In the genomic region with DNA sequence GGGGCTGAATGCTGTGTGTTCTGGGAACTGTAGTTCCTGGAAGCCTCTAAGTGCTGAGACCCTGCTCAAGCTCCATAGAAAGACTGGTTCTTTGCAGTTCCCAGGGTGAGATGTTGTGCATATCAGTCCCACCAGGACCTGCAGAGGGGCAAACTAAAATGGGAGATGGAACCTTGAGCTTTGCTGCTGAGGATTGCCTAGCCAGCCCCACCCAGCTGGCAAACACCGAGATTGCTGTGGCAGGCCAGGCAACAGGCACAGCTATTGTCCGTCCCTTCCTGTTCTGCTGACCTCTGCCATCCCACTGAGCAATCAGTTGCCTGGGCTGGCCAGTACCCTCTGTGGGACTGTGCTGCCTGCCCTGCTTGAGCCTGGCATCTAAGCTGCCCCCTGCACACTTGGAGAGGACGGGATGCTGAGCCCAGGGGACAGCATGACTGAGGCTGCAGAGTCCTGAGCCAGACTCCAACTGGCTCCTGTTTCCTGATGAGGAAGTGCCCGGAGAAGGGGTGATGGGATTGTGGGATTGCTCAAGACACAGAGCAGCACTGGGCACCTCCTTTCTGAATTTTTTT, we compare ENCODE assay signal across 10 cellular contexts. TPM values are rescaled to one million over a fixed set of nuclear protein-coding genes. Genes with fewer than 3 reads are reported as not detected.
DNase-seq lines count a peak whose midpoint lies in the region; ATAC-seq, FAIRE-seq and TF ChIP-seq lines count a peak whose summit lies in the region.
"Had no signal": no experiment of that assay in that cellular context is flagged by ENCODE, and none has a peak within 500 bp of the region (broad histone marks: within the 10 kb centered on the region; RNA-seq: fewer than 3 reads in every experiment).

No MANE protein-coding gene starts in this region.

- no peak for ATAC-seq in activated T-helper 17 cell treated with anti-CD3 and anti-CD28 coated beads, Interleukin-2, amount 50 U/mL, for 72 hours (replicated peaks)
- ATAC-seq in HepG2 = peak; percentile 64
- no peak for ATAC-seq in GM19023 (IDR thresholded peaks at IDR 0.05; ENCODE audit: unreplicated experiment)
- no peak for ATAC-seq in HG02938 (IDR thresholded peaks at IDR 0.05; ENCODE audit: unreplicated experiment)
- ATAC-seq: activated T-cell treated with anti-CD3 and anti-CD28 coated beads, Interleukin-2, amount 50 U/mL, for 72 hours had no signal

- WGBS in HepG2 (ENCODE audit: low lambda C conversion rate) = 8% methylated on average over 1 of the region's 4 CpGs

- H3K27ac ChIP-seq in HepG2 (ENCODE audit: extremely low read length, insufficient read depth, low read length) (peak overlapping the region; percentile 45), substantia nigra (ENCODE audit: low read depth, low read length, poor library complexity, severe bottlenecking) (peak overlapping the region; percentile 98)

- peaks cover 7% of the 10 kb centered on the region for H3K36me3 Mint-ChIP-seq in activated CD4-positive, alpha-beta T cell treated with anti-CD3 and anti-CD28 coated beads, Interleukin-2, amount 10 ng/mL, durations not matched to agents 24 days and 14 days (ENCODE audit: low read depth)
- peaks cover 7% of the 10 kb centered on the region for H3K36me3 Mint-ChIP-seq in activated T-helper 17 cell treated with anti-CD3 and anti-CD28 coated beads, Interleukin-2, amount 50 U/mL, for 72 hours (ENCODE audit: low read depth)

- TF ChIP-seq CTCF in HepG2 (CRISPR knock-in tag; IDR thresholded peaks at IDR 0.05) = no peak

- H3K4me3 Mint-ChIP-seq in activated CD4-positive, alpha-beta T cell treated with anti-CD3 and anti-CD28 coated beads, Interleukin-2, amount 10 ng/mL, durations not matched to agents 24 days and 14 days = peak overlapping the region; percentile 83
- peak overlapping the region; percentile 81 for H3K4me3 Mint-ChIP-seq in activated T-helper 17 cell treated with anti-CD3 and anti-CD28 coated beads, Interleukin-2, amount 50 U/mL, for 72 hours

- peak overlapping the region; percentile 32 to 72 (median 49) for H3K4me3 ChIP-seq in HepG2 (replicated peaks in 1 of 3; ENCODE audit: insufficient read depth in 1 of 3, low read depth in 2 of 3, low read length in 3 of 3)

- H3K27me3 ChIP-seq in HepG2 (ENCODE audit: control insufficient read depth in 1 of 2, insufficient read depth in 2 of 2, low read length in 2 of 2) = no peaks in the 10 kb centered on the region

- no peaks in the 10 kb centered on the region for H3K9me3 Mint-ChIP-seq in activated CD4-positive, alpha-beta T cell treated with anti-CD3 and anti-CD28 coated beads, Interleukin-2, amount 10 ng/mL, durations not matched to agents 24 days and 14 days
- no peaks in the 10 kb centered on the region for H3K9me3 Mint-ChIP-seq in activated T-helper 17 cell treated with anti-CD3 and anti-CD28 coated beads, Interleukin-2, amount 50 U/mL, for 72 hours
- H3K9me3 Mint-ChIP-seq: activated T-cell treated with anti-CD3 and anti-CD28 coated beads, Interleukin-2, amount 50 U/mL, for 72 hours had no signal

- POLR2A ChIA-PET in HepG2 (lab: Yijun Ruan, JAX) = interaction anchor here (0.6 to 8.5 kb wide), 6 partner anchors 8 to 709 kb away, joined by 3 to 123 read pairs (median 4); a partner anchor contains a TSS

- H3K4me2 ChIP-seq in HepG2 (ENCODE audit: low read depth, low read length) = peak overlapping the region; percentile 95

- in situ Hi-C loops in HepG2 (cut with HindIII; ENCODE audit: extremely low pct_ligation_motif_present, low pct_unique_long_range_greater_than_20kb) = no loop called here

- TF ChIP-seq POLR2A in HepG2 (IDR thresholded peaks at IDR 0.05; ENCODE audit: insufficient read depth in 1 of 2, low read depth in 2 of 2, low read length in 2 of 2) = peak; percentile 37 to 41; a peak in 1 of 4 replicates
- no peak for TF ChIP-seq POLR2A in H54 (IDR thresholded peaks at IDR 0.05; ENCODE audit: low read depth, low read length)

- no TSS peak for BruUV-seq in HepG2 (replicated peaks; lab: Mats Ljungman, UMichigan)

- peaks cover 13% of the 10 kb centered on the region for H3K79me2 ChIP-seq in HepG2 (ENCODE audit: insufficient read depth, low read length)

- H3K9ac ChIP-seq in HepG2 (ENCODE audit: insufficient read depth, low read depth, low read length) = peak overlapping the region; percentile 58

- no peaks in the 10 kb centered on the region for H3K27me3 Mint-ChIP-seq in activated CD4-positive, alpha-beta T cell treated with anti-CD3 and anti-CD28 coated beads, Interleukin-2, amount 10 ng/mL, durations not matched to agents 24 days and 14 days
- no peaks in the 10 kb centered on the region for H3K27me3 Mint-ChIP-seq in activated T-helper 17 cell treated with anti-CD3 and anti-CD28 coated beads, Interleukin-2, amount 50 U/mL, for 72 hours

- no peaks in the 10 kb centered on the region for H3K36me3 ChIP-seq in HepG2 (replicated peaks in 1 of 2; ENCODE audit: control insufficient read depth in 1 of 2, insufficient read depth in 2 of 2, low read length in 2 of 2)

- TF ChIP-seq EP300 in HepG2 (IDR thresholded peaks at IDR 0.05; ENCODE audit: low read depth in 2 of 2, low read length in 2 of 2) (no peak), HepG2 (CRISPR knock-in tag; IDR thresholded peaks at IDR 0.05; ENCODE audit: borderline replicate concordance) (0 out of 2 replicates have a peak, but pooled peaks have one; percentile 16)

- peak overlapping the region; percentile 38 for H2AFZ ChIP-seq in HepG2 (ENCODE audit: low read length)

- no peaks in the 10 kb centered on the region for H4K20me1 ChIP-seq in HepG2 (ENCODE audit: insufficient read depth, low read length)

- CTCF ChIA-PET in HepG2 (lab: Yijun Ruan, JAX; ENCODE audit: low intra/inter-chr PET ratio, low total read pairs) = no interaction called here

- intact Hi-C loops in activated CD4-positive, alpha-beta T cell treated with anti-CD3 and anti-CD28 coated beads, Interleukin-2, amount 10 ng/mL, durations not matched to agents 24 days and 14 days (cut with micrococcal nuclease) = no loop called here
- intact Hi-C loops in HepG2 (cut with micrococcal nuclease; ENCODE audit: unreplicated experiment) = no loop called here

- FAIRE-seq in HepG2 (lab: Jason Lieb, UNC) (peak; percentile 84), H54 (lab: Jason Lieb, UNC) (no peak)
- FAIRE-seq: islet of Langerhans had no signal

- H3K4me1 ChIP-seq in HepG2 (ENCODE audit: insufficient read depth, low read length) = peaks cover 41% of the 10 kb centered on the region

- no peak overlapping the region for H3K27ac Mint-ChIP-seq in activated CD4-positive, alpha-beta T cell treated with anti-CD3 and anti-CD28 coated beads, Interleukin-2, amount 10 ng/mL, durations not matched to agents 24 days and 14 days
- H3K27ac Mint-ChIP-seq in activated T-helper 17 cell treated with anti-CD3 and anti-CD28 coated beads, Interleukin-2, amount 50 U/mL, for 72 hours = no peak overlapping the region
- H3K27ac Mint-ChIP-seq: activated T-cell treated with anti-CD3 and anti-CD28 coated beads, Interleukin-2, amount 50 U/mL, for 72 hours had no signal

- no peak for DNase-seq in activated CD4-positive, alpha-beta T cell treated with anti-CD3 and anti-CD28 coated beads, Interleukin-2, amount 10 ng/mL, durations not matched to agents 24 days and 14 days
- DNase-seq in activated CD4-positive, alpha-beta T cell treated with anti-CD3 and anti-CD28 coated beads, Interleukin-2, amount 50 U/mL, for 4 hours = no peak
- DNase-seq in HepG2 (ENCODE audit: low spot score) (peak; percentile 74), substantia nigra (lab: John Stamatoyannopoulos, UW) (peak in 46 of 49 donors; percentile 21 to 87 (median 60)), H54 (ENCODE audit: insufficient read length, low spot score) (no peak)
- DNase-seq: activated T-cell treated with anti-CD3 and anti-CD28 coated beads, Interleukin-2, amount 50 U/mL, for 72 hours had no signal

- no peaks in the 10 kb centered on the region for H3K9me3 ChIP-seq in HepG2 (ENCODE audit: low read length)

- H3K4me1 Mint-ChIP-seq in activated CD4-positive, alpha-beta T cell treated with anti-CD3 and anti-CD28 coated beads, Interleukin-2, amount 10 ng/mL, durations not matched to agents 24 days and 14 days = peaks cover 18% of the 10 kb centered on the region
- peaks cover 13% of the 10 kb centered on the region for H3K4me1 Mint-ChIP-seq in activated T-helper 17 cell treated with anti-CD3 and anti-CD28 coated beads, Interleukin-2, amount 50 U/mL, for 72 hours

- TF ChIP-seq RAD21 in HepG2 (CRISPR knock-in tag; IDR thresholded peaks at IDR 0.05) = no peak

RNA-seq across cellular contexts. Expression of a gene that starts 1.5 kb away (rescaled TPM):
- 39.9 and 40.1 TPM in 2 replicates for total RNA-seq in activated CD4-positive, alpha-beta T cell treated with anti-CD3 and anti-CD28 coated beads, Interleukin-2, amount 10 ng/mL, durations not matched to agents 24 days and 14 days
- 10 to 100 TPM; 23.4 to 44.9 TPM for total RNA-seq in activated T-helper 17 cell treated with anti-CD3 and anti-CD28 coated beads, Interleukin-2, amount 50 U/mL, for 72 hours
- total RNA-seq in HepG2 (2016; rRNA removed; fragmentation: Illumina TruSeq; extraction: Trizol) = 44.3 and 48.1 TPM in 2 replicates
- total RNA-seq in HepG2 (2016; cell fraction: cytosol; rRNA removed; fragmentation: Illumina TruSeq; extraction: Trizol; ENCODE audit: low read depth) = 24.7 and 30.5 TPM in 2 replicates
- total RNA-seq in HepG2 (2016; cell fraction: insoluble cytoplasmic fraction; rRNA removed; fragmentation: Illumina TruSeq; extraction: Trizol) = 46.7 and 53.0 TPM in 2 replicates
- total RNA-seq in HepG2 (2016; cell fraction: membrane; rRNA removed; fragmentation: Illumina TruSeq; extraction: Trizol) = 34.5 and 47.8 TPM in 2 replicates
- 19.0 and 25.5 TPM in 2 replicates for total RNA-seq in HepG2 (2016; cell fraction: nucleus; rRNA removed; fragmentation: Illumina TruSeq; extraction: Trizol)
- 27.1 and 32.8 TPM in 2 replicates for polyA plus RNA-seq in HepG2 (2011; rRNA removed)
- polyA plus RNA-seq in HepG2 (2011; cell fraction: cytosol; rRNA removed) = 26.8 and 37.9 TPM in 2 replicates
- polyA plus RNA-seq in HepG2 (2011; cell fraction: nucleus; rRNA removed) = 27.4 and 33.0 TPM in 2 replicates
- 13.4 and 20.7 TPM in 2 replicates for polyA plus RNA-seq in HepG2 (2012)
- polyA plus RNA-seq in HepG2 (2016; cell fraction: cytosol; fragmentation: Illumina TruSeq; extraction: Trizol; ENCODE audit: low read depth) = 24.6 and 33.2 TPM in 2 replicates
- 49.5 and 56.2 TPM in 2 replicates for polyA plus RNA-seq in HepG2 (2016; cell fraction: insoluble cytoplasmic fraction; fragmentation: Illumina TruSeq; extraction: Trizol; ENCODE audit: low read depth)
- 38.6 and 41.5 TPM in 2 replicates for polyA plus RNA-seq in HepG2 (2016; cell fraction: membrane; fragmentation: Illumina TruSeq; extraction: Trizol; ENCODE audit: low read depth)
- polyA plus RNA-seq in HepG2 (2016; cell fraction: nucleus; fragmentation: Illumina TruSeq; extraction: Trizol; ENCODE audit: insufficient read depth, low read depth) = 48.3 and 51.4 TPM in 2 replicates
- polyA minus RNA-seq in HepG2 (2011; rRNA and poly(A)+ RNA removed; ENCODE audit: low replicate concordance) = 30.0 and 63.8 TPM in 2 replicates
- 17.9 and 20.6 TPM in 2 replicates for polyA minus RNA-seq in HepG2 (2011; cell fraction: cytosol; rRNA and poly(A)+ RNA removed)
- polyA minus RNA-seq in HepG2 (2011; cell fraction: nucleus; rRNA and poly(A)+ RNA removed) = 9.7 and 11.3 TPM in 2 replicates

RNA-seq across cellular contexts. Expression of a gene that starts 20.8 kb away (rescaled TPM):
- total RNA-seq in activated CD4-positive, alpha-beta T cell treated with anti-CD3 and anti-CD28 coated beads, Interleukin-2, amount 10 ng/mL, durations not matched to agents 24 days and 14 days = 117 and 126 TPM in 2 replicates
- total RNA-seq in activated T-helper 17 cell treated with anti-CD3 and anti-CD28 coated beads, Interleukin-2, amount 50 U/mL, for 72 hours = 100 to 1,000 TPM in 1 of 2 donors, 10 to 100 TPM in 1; 79.4 to 140 TPM
- 87.5 and 101 TPM in 2 replicates for total RNA-seq in HepG2 (2016; rRNA removed; fragmentation: Illumina TruSeq; extraction: Trizol)
- total RNA-seq in HepG2 (2016; cell fraction: cytosol; rRNA removed; fragmentation: Illumina TruSeq; extraction: Trizol; ENCODE audit: low read depth) = 43.8 and 48.3 TPM in 2 replicates
- total RNA-seq in HepG2 (2016; cell fraction: insoluble cytoplasmic fraction; rRNA removed; fragmentation: Illumina TruSeq; extraction: Trizol) = 87.7 and 97.3 TPM in 2 replicates
- 100 and 105 TPM in 2 replicates for total RNA-seq in HepG2 (2016; cell fraction: membrane; rRNA removed; fragmentation: Illumina TruSeq; extraction: Trizol)
- total RNA-seq in HepG2 (2016; cell fraction: nucleus; rRNA removed; fragmentation: Illumina TruSeq; extraction: Trizol) = 40.6 and 45.4 TPM in 2 replicates
- 97.3 and 108 TPM in 2 replicates for polyA plus RNA-seq in HepG2 (2011; rRNA removed)
- polyA plus RNA-seq in HepG2 (2011; cell fraction: cytosol; rRNA removed) = 90.1 and 116 TPM in 2 replicates
- polyA plus RNA-seq in HepG2 (2011; cell fraction: nucleus; rRNA removed) = 41.8 and 55.7 TPM in 2 replicates
- polyA plus RNA-seq in HepG2 (2012) = 45.3 and 99.6 TPM in 2 replicates
- polyA plus RNA-seq in HepG2 (2016; cell fraction: cytosol; fragmentation: Illumina TruSeq; extraction: Trizol; ENCODE audit: low read depth) = 43.8 and 48.0 TPM in 2 replicates
- 139 and 144 TPM in 2 replicates for polyA plus RNA-seq in HepG2 (2016; cell fraction: insoluble cytoplasmic fraction; fragmentation: Illumina TruSeq; extraction: Trizol; ENCODE audit: low read depth)
- 72.7 and 75.0 TPM in 2 replicates for polyA plus RNA-seq in HepG2 (2016; cell fraction: membrane; fragmentation: Illumina TruSeq; extraction: Trizol; ENCODE audit: low read depth)
- 76.4 and 83.8 TPM in 2 replicates for polyA plus RNA-seq in HepG2 (2016; cell fraction: nucleus; fragmentation: Illumina TruSeq; extraction: Trizol; ENCODE audit: insufficient read depth, low read depth)
- polyA minus RNA-seq in HepG2 (2011; rRNA and poly(A)+ RNA removed; ENCODE audit: low replicate concordance) = 94.0 and 151 TPM in 2 replicates
- 34.2 and 35.4 TPM in 2 replicates for polyA minus RNA-seq in HepG2 (2011; cell fraction: cytosol; rRNA and poly(A)+ RNA removed)
- polyA minus RNA-seq in HepG2 (2011; cell fraction: nucleus; rRNA and poly(A)+ RNA removed) = 42.7 and 47.7 TPM in 2 replicates

RNA-seq across cellular contexts. Expression of a gene that starts 22.3 kb away (rescaled TPM):
- total RNA-seq in activated CD4-positive, alpha-beta T cell treated with anti-CD3 and anti-CD28 coated beads, Interleukin-2, amount 10 ng/mL, durations not matched to agents 24 days and 14 days = 0.78 and 1.1 TPM in 2 replicates
- total RNA-seq in activated T-helper 17 cell treated with anti-CD3 and anti-CD28 coated beads, Interleukin-2, amount 50 U/mL, for 72 hours = under 1 TPM in 1 of 2 donors, not detected in 1; 0.17 TPM
- not detected in 2 replicates for total RNA-seq in HepG2 (2016; rRNA removed; fragmentation: Illumina TruSeq; extraction: Trizol)
- total RNA-seq in HepG2 (2016; cell fraction: cytosol; rRNA removed; fragmentation: Illumina TruSeq; extraction: Trizol; ENCODE audit: low read depth) = 0.18 TPM in 1 of 2 replicates, not detected in the other
- not detected in 2 replicates for total RNA-seq in HepG2 (2016; cell fraction: insoluble cytoplasmic fraction; rRNA removed; fragmentation: Illumina TruSeq; extraction: Trizol)
- total RNA-seq in HepG2 (2016; cell fraction: membrane; rRNA removed; fragmentation: Illumina TruSeq; extraction: Trizol) = 0.14 and 0.15 TPM in 2 replicates
- not detected in 2 replicates for total RNA-seq in HepG2 (2016; cell fraction: nucleus; rRNA removed; fragmentation: Illumina TruSeq; extraction: Trizol)
- polyA plus RNA-seq in HepG2 (2011; rRNA removed) = 0.13 and 0.24 TPM in 2 replicates
- polyA plus RNA-seq in HepG2 (2011; cell fraction: cytosol; rRNA removed) = 0.14 and 0.27 TPM in 2 replicates
- 0.14 and 0.21 TPM in 2 replicates for polyA plus RNA-seq in HepG2 (2011; cell fraction: nucleus; rRNA removed)
- not detected in 2 replicates for polyA plus RNA-seq in HepG2 (2012)
- 0.09 TPM in 1 of 2 replicates, not detected in the other for polyA plus RNA-seq in HepG2 (2016; cell fraction: cytosol; fragmentation: Illumina TruSeq; extraction: Trizol; ENCODE audit: low read depth)
- not detected in 2 replicates for polyA plus RNA-seq in HepG2 (2016; cell fraction: insoluble cytoplasmic fraction; fragmentation: Illumina TruSeq; extraction: Trizol; ENCODE audit: low read depth)
- polyA plus RNA-seq in HepG2 (2016; cell fraction: membrane; fragmentation: Illumina TruSeq; extraction: Trizol; ENCODE audit: low read depth) = not detected in 2 replicates
- 0.44 TPM in 1 of 2 replicates, not detected in the other for polyA plus RNA-seq in HepG2 (2016; cell fraction: nucleus; fragmentation: Illumina TruSeq; extraction: Trizol; ENCODE audit: insufficient read depth, low read depth)
- polyA minus RNA-seq in HepG2 (2011; rRNA and poly(A)+ RNA removed; ENCODE audit: low replicate concordance) = 0.24 TPM in 1 of 2 replicates, not detected in the other
- not detected in 2 replicates for polyA minus RNA-seq in HepG2 (2011; cell fraction: cytosol; rRNA and poly(A)+ RNA removed)
- polyA minus RNA-seq in HepG2 (2011; cell fraction: nucleus; rRNA and poly(A)+ RNA removed) = not detected in 2 replicates

RNA-seq across cellular contexts. Expression of a gene that starts 32.0 kb away (rescaled TPM):
- total RNA-seq in activated CD4-positive, alpha-beta T cell treated with anti-CD3 and anti-CD28 coated beads, Interleukin-2, amount 10 ng/mL, durations not matched to agents 24 days and 14 days = 108 and 119 TPM in 2 replicates
- total RNA-seq in activated T-helper 17 cell treated with anti-CD3 and anti-CD28 coated beads, Interleukin-2, amount 50 U/mL, for 72 hours = 100 to 1,000 TPM; 100 to 139 TPM
- total RNA-seq in HepG2 (2016; rRNA removed; fragmentation: Illumina TruSeq; extraction: Trizol) = 25.9 and 54.9 TPM in 2 replicates
- 25.1 and 26.1 TPM in 2 replicates for total RNA-seq in HepG2 (2016; cell fraction: cytosol; rRNA removed; fragmentation: Illumina TruSeq; extraction: Trizol; ENCODE audit: low read depth)
- 24.8 and 55.4 TPM in 2 replicates for total RNA-seq in HepG2 (2016; cell fraction: insoluble cytoplasmic fraction; rRNA removed; fragmentation: Illumina TruSeq; extraction: Trizol)
- 23.9 and 26.8 TPM in 2 replicates for total RNA-seq in HepG2 (2016; cell fraction: membrane; rRNA removed; fragmentation: Illumina TruSeq; extraction: Trizol)
- total RNA-seq in HepG2 (2016; cell fraction: nucleus; rRNA removed; fragmentation: Illumina TruSeq; extraction: Trizol) = 68.9 and 76.1 TPM in 2 replicates
- 121 and 137 TPM in 2 replicates for polyA plus RNA-seq in HepG2 (2011; rRNA removed)
- polyA plus RNA-seq in HepG2 (2011; cell fraction: cytosol; rRNA removed) = 131 and 134 TPM in 2 replicates
- polyA plus RNA-seq in HepG2 (2011; cell fraction: nucleus; rRNA removed) = 178 and 205 TPM in 2 replicates
- 94.0 and 122 TPM in 2 replicates for polyA plus RNA-seq in HepG2 (2012)
- 70.2 and 77.8 TPM in 2 replicates for polyA plus RNA-seq in HepG2 (2016; cell fraction: cytosol; fragmentation: Illumina TruSeq; extraction: Trizol; ENCODE audit: low read depth)
- 52.7 and 78.7 TPM in 2 replicates for polyA plus RNA-seq in HepG2 (2016; cell fraction: insoluble cytoplasmic fraction; fragmentation: Illumina TruSeq; extraction: Trizol; ENCODE audit: low read depth)
- 63.3 and 69.9 TPM in 2 replicates for polyA plus RNA-seq in HepG2 (2016; cell fraction: membrane; fragmentation: Illumina TruSeq; extraction: Trizol; ENCODE audit: low read depth)
- polyA plus RNA-seq in HepG2 (2016; cell fraction: nucleus; fragmentation: Illumina TruSeq; extraction: Trizol; ENCODE audit: insufficient read depth, low read depth) = 231 and 244 TPM in 2 replicates
- polyA minus RNA-seq in HepG2 (2011; rRNA and poly(A)+ RNA removed; ENCODE audit: low replicate concordance) = 243 and 582 TPM in 2 replicates
- polyA minus RNA-seq in HepG2 (2011; cell fraction: cytosol; rRNA and poly(A)+ RNA removed) = 99.1 and 118 TPM in 2 replicates
- polyA minus RNA-seq in HepG2 (2011; cell fraction: nucleus; rRNA and poly(A)+ RNA removed) = 62.2 and 64.2 TPM in 2 replicates

Comparison
In these comparisons a context has a peak if more than half of its experiments do, and no peak if none do; other contexts are left out.
1. DNase-seq: peak in HepG2 (single experiment) and substantia nigra (46 of 49); none in activated CD4-positive, alpha-beta T cell treated with anti-CD3 and anti-CD28 coated beads, Interleukin-2, amount 10 ng/mL, durations not matched to agents 24 days and 14 days (single experiment), activated CD4-positive, alpha-beta T cell treated with anti-CD3 and anti-CD28 coated beads, Interleukin-2, amount 50 U/mL, for 4 hours (0 of 2) and H54 (single experiment).